ENCODE assay signal across 8 cellular contexts in genomic region chr11:76838422-76839068, GRCh38. TPM values are rescaled to one million over a fixed set of nuclear protein-coding genes. Genes with fewer than 3 reads are reported as not detected.
DNase-seq lines count a peak whose midpoint lies in the region; ATAC-seq and TF ChIP-seq lines count a peak whose summit lies in the region.

No MANE protein-coding gene starts in this region.

- H3K27ac Mint-ChIP-seq in osteocyte (ENCODE audit: unreplicated experiment) = no peak overlapping the region

- WGBS in GM23248 (ENCODE audit: low coverage in 1 of 2, low lambda C conversion rate in 2 of 2, missing lambda C conversion rate in 2 of 2), 2 experiments = 24 to 30% methylated on average over 7 of the region's 7 CpGs

- BruUV-seq in Panc1 (replicated peaks; lab: Mats Ljungman, UMichigan) (no TSS peak), PC-9 (replicated peaks; lab: Mats Ljungman, UMichigan) (no TSS peak)

- H3K36me3 Mint-ChIP-seq in osteocyte (ENCODE audit: unreplicated experiment) = no peaks in the 10 kb centered on the region

- H4K20me1 ChIP-seq in GM23248 (ENCODE audit: insufficient read depth) (no peaks in the 10 kb centered on the region), PC-9 (ENCODE audit: insufficient read depth) (no peaks in the 10 kb centered on the region)

- intact Hi-C loops in Panc1 (cut with micrococcal nuclease; ENCODE audit: unreplicated experiment) = no loop called here
- intact Hi-C loops in PC-9 (cut with micrococcal nuclease; ENCODE audit: unreplicated experiment) = no loop called here

- H3K9ac ChIP-seq in GM23248 = no peak overlapping the region

- TF ChIP-seq CTCF in Panc1 (IDR thresholded peaks at IDR 0.05) (peak; percentile 77), fibroblast of mammary gland (conservative IDR thresholded peaks at IDR 0.05; ENCODE audit: control insufficient read depth, insufficient read depth, low read depth, low read length) (peak; percentile 15), osteocyte (IDR thresholded peaks at IDR 0.05) (peak; percentile 50), PC-9 (conservative IDR thresholded peaks at IDR 0.05) (no peak)

- POLR2A ChIA-PET in Panc1 (lab: Charles Lee) (interaction anchor here (0.6 to 0.7 kb wide), 2 partner anchors 16 to 1239 kb away, joined by 3 read pairs; no protein-coding TSS in a partner anchor), PC-9 (lab: Charles Lee; ENCODE audit: unreplicated experiment) (interaction anchor here (0.6 kb wide), 1 partner anchor 147 kb away, joined by 7 read pairs; no protein-coding TSS in a partner anchor)

- H3F3A ChIP-seq in GM23248 (ENCODE audit: insufficient read depth) (no peaks in the 10 kb centered on the region; the same call in 1 of the 2 replicates), PC-9 (ENCODE audit: insufficient read depth, low read depth) (peaks cover 11% of the 10 kb centered on the region; the same call in 1 of the 2 replicates)

- in situ Hi-C loops in GM23248 (cut with MboI) = no loop called here
- in situ Hi-C loops in Panc1 (cut with HindIII; ENCODE audit: low pct_unique_long_range_greater_than_20kb, low sequenced_read_pairs) = loop anchor here (10.0 kb wide), 1 partner anchor 116 kb away; no protein-coding TSS in a partner anchor

- H3K27ac ChIP-seq in GM23248 = no peak overlapping the region
- H3K27ac ChIP-seq in Panc1 (ENCODE audit: low read length) = no peak overlapping the region
- no peak overlapping the region for H3K27ac ChIP-seq in PC-9

- DNase-seq in GM23248 = peak; percentile 26
- no peak for DNase-seq in Panc1 (ENCODE audit: low read depth, low spot score)
- DNase-seq in fibroblast of mammary gland (ENCODE audit: low read depth) = peak; percentile 4
- DNase-seq in osteocyte (ENCODE audit: extremely low spot score, unreplicated experiment) = no peak
- DNase-seq in PC-9 = no peak
- DNase-seq in H4 (ENCODE audit: low spot score) = no peak

- H3K79me2 ChIP-seq in GM23248 (ENCODE audit: insufficient read depth) (no peaks in the 10 kb centered on the region), PC-9 (ENCODE audit: low read depth) (no peaks in the 10 kb centered on the region)

- no peaks in the 10 kb centered on the region for H3K9me3 Mint-ChIP-seq in osteocyte (ENCODE audit: unreplicated experiment)

- H2AFZ ChIP-seq in GM23248 (no peak overlapping the region), PC-9 (no peak overlapping the region)

- no peak overlapping the region for H3K4me2 ChIP-seq in GM23248 (ENCODE audit: unreplicated experiment)
- no peak overlapping the region for H3K4me2 ChIP-seq in PC-9

- H3K4me1 ChIP-seq in GM23248 (ENCODE audit: insufficient read depth) (no peaks in the 10 kb centered on the region), Panc1 (ENCODE audit: control insufficient read depth, insufficient read depth, low read length) (peaks cover 3% of the 10 kb centered on the region; the same call in 1 of the 2 replicates), PC-9 (replicated peaks; ENCODE audit: insufficient read depth) (peaks cover 44% of the 10 kb centered on the region)

- H3K9me3 ChIP-seq in GM23248 (ENCODE audit: low read depth) (no peaks in the 10 kb centered on the region), Panc1 (ENCODE audit: control insufficient read depth, insufficient read depth, low read depth, low read length) (no peaks in the 10 kb centered on the region), PC-9 (ENCODE audit: insufficient read depth, low read depth) (no peaks in the 10 kb centered on the region; the same call in 1 of the 2 replicates)

- H3K4me1 Mint-ChIP-seq in osteocyte (ENCODE audit: unreplicated experiment) = no peaks in the 10 kb centered on the region

- CTCF ChIA-PET in Panc1 (lab: Charles Lee) (no interaction called here), PC-9 (lab: Charles Lee) (no interaction called here)

- ATAC-seq in Panc1 (peak; percentile 81), HG02981 (IDR thresholded peaks at IDR 0.05; ENCODE audit: unreplicated experiment) (no peak), GM19463 (IDR thresholded peaks at IDR 0.05; ENCODE audit: unreplicated experiment) (no peak)

- H3K36me3 ChIP-seq in GM23248 (ENCODE audit: low read depth) = no peaks in the 10 kb centered on the region
- H3K36me3 ChIP-seq in Panc1 (ENCODE audit: control insufficient read depth, insufficient read depth, low read length) = no peaks in the 10 kb centered on the region
- H3K36me3 ChIP-seq in PC-9 (ENCODE audit: low read depth) = no peaks in the 10 kb centered on the region

- H3K9me2 ChIP-seq in GM23248 (ENCODE audit: insufficient read depth) (no peaks in the 10 kb centered on the region), PC-9 (ENCODE audit: insufficient read depth) (no peaks in the 10 kb centered on the region)

- H3K4me3 Mint-ChIP-seq in osteocyte (ENCODE audit: unreplicated experiment) = no peak overlapping the region

- H3K27me3 ChIP-seq in GM23248 (replicated peaks; ENCODE audit: insufficient read depth) = peaks cover 34% of the 10 kb centered on the region
- peaks cover 3% of the 10 kb centered on the region; the same call in 1 of the 2 replicates for H3K27me3 ChIP-seq in Panc1 (ENCODE audit: control insufficient read depth, insufficient read depth, low read length)
- H3K27me3 ChIP-seq in PC-9 (ENCODE audit: insufficient read depth, low read depth) = no peaks in the 10 kb centered on the region

- peaks cover 41% of the 10 kb centered on the region for H3K27me3 Mint-ChIP-seq in osteocyte (ENCODE audit: unreplicated experiment)

- H3K4me3 ChIP-seq in GM23248 (no peak overlapping the region), Panc1 (ENCODE audit: low read depth in 2 of 2, low read length in 2 of 2) (no peak overlapping the region), fibroblast of mammary gland (ENCODE audit: control insufficient read depth, low read depth, low read length) (no peak overlapping the region), PC-9 (no peak overlapping the region)

RNA-seq across cellular contexts. Expression of gene ACER3, which starts 22.2 kb away (rescaled TPM):
- total RNA-seq in GM23248 (2014; rRNA removed; shearing (Covaris generic)) = 10.2 and 37.9 TPM in 2 replicates
- polyA plus RNA-seq in GM23248 (2016; fragmentation: Nextera tagmentation; extraction: Ambion mirVana) = 9.1 and 12.0 TPM in 2 replicates
- 41.8 TPM for total RNA-seq in Panc1 (2021; ENCODE audit: unreplicated experiment)
- 13.2 TPM for polyA plus RNA-seq in Panc1 (2012; ENCODE audit: insufficient read length)
- 17.4 and 17.6 TPM in 2 replicates for total RNA-seq in osteocyte
- total RNA-seq in PC-9 (2021) = 15.8 and 21.3 TPM in 2 replicates
- total RNA-seq in H4 (2014; rRNA removed; shearing (Covaris generic)) = 19.7 and 22.9 TPM in 2 replicates

RNA-seq across cellular contexts. Expression of gene TSKU, which starts 55.4 kb away (rescaled TPM):
- 30.6 and 40.1 TPM in 2 replicates for total RNA-seq in GM23248 (2014; rRNA removed; shearing (Covaris generic))
- 30.8 and 35.2 TPM in 2 replicates for polyA plus RNA-seq in GM23248 (2016; fragmentation: Nextera tagmentation; extraction: Ambion mirVana)
- 31.4 TPM for total RNA-seq in Panc1 (2021; ENCODE audit: unreplicated experiment)
- 44.7 TPM for polyA plus RNA-seq in Panc1 (2012; ENCODE audit: insufficient read length)
- total RNA-seq in osteocyte = 84.0 and 84.1 TPM in 2 replicates
- total RNA-seq in PC-9 (2021) = 89.3 and 99.4 TPM in 2 replicates
- total RNA-seq in H4 (2014; rRNA removed; shearing (Covaris generic)) = 64.5 and 67.1 TPM in 2 replicates

Comparison
In these comparisons a context has a peak if more than half of its experiments do, and no peak if none do; other contexts are left out.
1. DNase-seq: peak in GM23248 (single experiment) and fibroblast of mammary gland (single experiment); none in Panc1 (single experiment), osteocyte (single experiment), PC-9 (0 of 2) and H4 (single experiment).